Comparison of ENCODE assay signal across 9 cellular contexts in the genomic region with DNA sequence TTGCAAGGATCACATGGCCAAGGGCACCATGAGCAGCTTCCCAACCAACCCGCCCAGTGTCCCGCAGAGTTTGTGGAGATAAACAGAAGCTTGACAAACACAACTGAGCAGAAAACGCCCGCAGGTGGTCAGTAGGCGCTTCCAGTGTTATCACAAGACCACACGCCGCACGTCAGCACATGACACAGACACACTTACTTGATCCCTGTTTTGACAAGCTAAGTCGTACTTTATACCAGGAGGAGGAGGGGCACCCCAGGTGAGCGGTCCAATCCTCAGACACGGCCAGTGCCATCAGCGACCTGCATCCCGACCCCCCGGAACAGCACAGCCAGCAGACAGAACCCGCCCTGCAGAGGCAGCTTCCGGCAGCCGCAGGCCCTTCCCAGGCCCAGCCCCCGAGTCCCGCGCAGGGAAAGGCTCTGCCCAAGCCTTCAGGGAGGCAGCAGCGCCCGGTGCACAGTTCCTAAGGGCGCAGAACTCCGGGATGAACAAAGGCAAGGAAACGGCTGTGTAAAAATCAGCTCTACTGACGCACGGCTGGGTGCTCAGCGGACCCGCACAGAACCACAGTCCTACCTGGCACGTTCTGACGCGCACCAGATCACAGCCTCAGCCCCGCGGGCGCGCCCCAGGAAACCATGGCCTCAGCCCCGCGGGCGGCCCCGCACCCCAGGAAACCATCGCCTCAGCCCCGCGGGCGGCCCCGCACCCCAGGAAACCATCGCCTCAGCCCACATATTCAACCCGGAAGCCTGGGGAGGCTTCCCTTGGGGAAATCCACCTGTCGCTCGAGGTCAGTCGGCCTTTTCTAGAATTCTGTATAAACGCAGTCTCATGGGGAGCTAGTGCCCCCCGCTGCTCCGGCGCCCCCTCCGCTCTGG. TPM values are rescaled to one million over a fixed set of nuclear protein-coding genes. Genes with fewer than 3 reads are reported as not detected.
DNase-seq lines count a peak whose midpoint lies in the region; ATAC-seq, FAIRE-seq and TF ChIP-seq lines count a peak whose summit lies in the region.
"Had no signal": no experiment of that assay in that cellular context is flagged by ENCODE, and none has a peak within 500 bp of the region (broad histone marks: within the 10 kb centered on the region; RNA-seq: fewer than 3 reads in every experiment).

No MANE protein-coding gene starts in this region.

- H3K9me3 Mint-ChIP-seq in effector memory CD8-positive, alpha-beta T cell, result no peaks in the 10 kb centered on the region

- FAIRE-seq in HTR-8/SVneo (lab: Jason Lieb, UNC), result no peak

- DNase-seq in activated CD4-positive, alpha-beta T cell treated with anti-CD3 and anti-CD28 coated beads for 1 hour, result peak; percentile 43
- DNase-seq in effector memory CD8-positive, alpha-beta T cell, result peak; percentile 78 to 85 (median 83)
- peak; percentile 27 for DNase-seq in stimulated activated CD8-positive, alpha-beta memory T cell treated with anti-CD3 and anti-CD28 coated beads, Interleukin-15, amount 100 ng/mL, for 1 hour (ENCODE audit: low read depth)
- no peak for DNase-seq in NCI-H1930 (lab: John Stamatoyannopoulos, UW)
- DNase-seq in HTR-8/SVneo (ENCODE audit: insufficient read length, low spot score), result no peak
- no peak for DNase-seq in foreskin melanocyte

- peaks cover 55 to 56% of the 10 kb centered on the region in 2 donors for H3K4me1 Mint-ChIP-seq in effector memory CD8-positive, alpha-beta T cell (ENCODE audit: low read depth in 2 of 2)

- ATAC-seq in GM21381 (IDR thresholded peaks at IDR 0.05; ENCODE audit: unreplicated experiment) (peak; percentile 45), gastroesophageal sphincter (no peak)
- ATAC-seq in effector memory CD8-positive, alpha-beta T cell (replicated peaks), result peak; percentile 70

- no peaks in the 10 kb centered on the region for H3K9me3 ChIP-seq in gastroesophageal sphincter

- peak overlapping the region; percentile 89 to 93 for H3K27ac Mint-ChIP-seq in effector memory CD8-positive, alpha-beta T cell

- H3K4me1 ChIP-seq in gastroesophageal sphincter, result peaks cover 0 to 57% (median 8%) of the 10 kb centered on the region in 3 donors

- 75 to 76% methylated on average over 5 to 13 of the region's 55 CpGs for WGBS in gastroesophageal sphincter (ENCODE audit: low coverage in 1 of 2), 2 donors

- peak overlapping the region in 1 of 2 donors; percentile 18 for H3K4me3 ChIP-seq in gastroesophageal sphincter

- H3K36me3 Mint-ChIP-seq in effector memory CD8-positive, alpha-beta T cell (ENCODE audit: insufficient read depth), result peaks cover 58% of the 10 kb centered on the region

- peak overlapping the region in 1 of 4 donors; percentile 7 for H3K27ac ChIP-seq in gastroesophageal sphincter

- H3K27me3 Mint-ChIP-seq in effector memory CD8-positive, alpha-beta T cell, result no peaks in the 10 kb centered on the region

- H3K27me3 ChIP-seq in gastroesophageal sphincter, result no peaks in the 10 kb centered on the region

- H3K4me3 Mint-ChIP-seq in effector memory CD8-positive, alpha-beta T cell, result peak overlapping the region; percentile 74 to 80

- no peak for TF ChIP-seq POLR2A in gastroesophageal sphincter (IDR thresholded peaks at IDR 0.05)

- TF ChIP-seq EP300 in gastroesophageal sphincter (IDR thresholded peaks at IDR 0.05), result no peak

- no peak for TF ChIP-seq CTCF in gastroesophageal sphincter (IDR thresholded peaks at IDR 0.05)

- H3K36me3 ChIP-seq in gastroesophageal sphincter, result no peaks in the 10 kb centered on the region

RNA-seq across cellular contexts. Expression of a gene that starts 27.8 kb away (rescaled TPM):
- 10 to 100 TPM; 26.0 to 58.8 (median 32.9) TPM for total RNA-seq in gastroesophageal sphincter

RNA-seq across cellular contexts. Expression of a gene that starts 41.7 kb away (rescaled TPM):
- under 1 TPM in 2 of 4 donors, not detected in 2; 0.81 to 0.93 TPM for total RNA-seq in gastroesophageal sphincter

RNA-seq across cellular contexts. Expression of a gene that starts 44.3 kb away (rescaled TPM):
- total RNA-seq in gastroesophageal sphincter, result 1 to 10 TPM; 1.2 to 2.7 (median 1.8) TPM
- total RNA-seq: HT1080 had no signal

RNA-seq across cellular contexts. Expression of a gene that starts 45.6 kb away (rescaled TPM):
- total RNA-seq in gastroesophageal sphincter, result 10 to 100 TPM; 47.7 to 93.5 (median 55.8) TPM

RNA-seq across cellular contexts. Expression of a gene that starts 48.9 kb away (rescaled TPM):
- total RNA-seq in gastroesophageal sphincter, result 10 to 100 TPM in 2 of 4 donors, 1 to 10 TPM in 2; 3.0 to 11.5 (median 10.1) TPM
- total RNA-seq: HT1080 had no signal

Comparison
In these comparisons a context has a peak if more than half of its experiments do, and no peak if none do; other contexts are left out.
1. DNase-seq: peak in activated CD4-positive, alpha-beta T cell treated with anti-CD3 and anti-CD28 coated beads for 1 hour (single experiment), effector memory CD8-positive, alpha-beta T cell (3 of 3) and stimulated activated CD8-positive, alpha-beta memory T cell treated with anti-CD3 and anti-CD28 coated beads, Interleukin-15, amount 100 ng/mL, for 1 hour (single experiment); none in NCI-H1930 (0 of 2), HTR-8/SVneo (single experiment) and foreskin melanocyte (single experiment).